17 cellular contexts compared by ENCODE assay signal in the genomic region with DNA sequence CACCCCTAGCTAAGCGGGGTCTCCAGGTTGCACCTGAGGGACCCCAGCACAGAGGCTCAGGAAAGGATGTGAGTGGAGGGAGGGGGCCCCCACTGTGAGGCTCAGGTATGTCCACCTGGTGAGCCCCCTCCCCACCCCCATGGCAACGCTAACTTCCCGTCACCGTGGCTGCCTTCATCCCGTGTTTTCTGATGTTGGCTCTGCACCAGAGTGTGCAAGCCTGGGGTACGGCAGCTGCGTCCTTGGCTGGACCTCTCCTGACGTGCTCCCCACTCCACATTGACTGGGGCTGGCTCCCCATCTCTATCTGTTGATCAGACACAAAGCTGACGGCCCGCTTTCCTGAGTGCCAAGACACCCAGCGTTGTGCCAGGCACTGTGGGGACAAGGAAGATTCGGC.
DNase-seq lines count a peak whose midpoint lies in the region; ATAC-seq and TF ChIP-seq lines count a peak whose summit lies in the region.
"Had no signal": no experiment of that assay in that cellular context is flagged by ENCODE, and none has a peak within 500 bp of the region (broad histone marks: within the 10 kb centered on the region; RNA-seq: fewer than 3 reads in every experiment).

No MANE protein-coding gene starts in this region.

- peaks cover 0 to 9% (median 5%) of the 10 kb centered on the region in 6 donors for H3K4me1 ChIP-seq in spleen
- H3K4me1 ChIP-seq: A549; BLaER1 treated with 17β-estradiol and CSF1 and Interleukin-3, amounts not matched to agents 10 nM and 100 nM; Caco-2 had no signal

- no peak for TF ChIP-seq CTCF in spleen (IDR thresholded peaks at IDR 0.05 in 8 of 11, conservative IDR thresholded peaks at IDR 0.05 in 3 of 11)

- H3K9me3 ChIP-seq in spleen, result no peaks in the 10 kb centered on the region
- H3K9me3 ChIP-seq: A549; BLaER1 treated with 17β-estradiol and CSF1 and Interleukin-3, amounts not matched to agents 10 nM and 100 nM; Caco-2 had no signal

- no peak for TF ChIP-seq POLR2A in spleen (IDR thresholded peaks at IDR 0.05)

- no peak for ATAC-seq in GM21528 (IDR thresholded peaks at IDR 0.05; ENCODE audit: low FRiP score, unreplicated experiment)
- ATAC-seq: A549; CD8-positive, alpha-beta T cell had no signal

- H3K4me3 ChIP-seq in spleen, result no peak overlapping the region
- H3K4me3 ChIP-seq: A549; BLaER1 treated with 17β-estradiol and CSF1 and Interleukin-3, amounts not matched to agents 10 nM and 100 nM had no signal

- DNase-seq in activated CD8-positive, alpha-beta memory T cell treated with anti-CD3 and anti-CD28 coated beads for 24 hours, result peak; percentile 35
- DNase-seq in activated CD8-positive, alpha-beta memory T cell treated with anti-CD3 and anti-CD28 coated beads, Interleukin-2, amount 50 U/mL, for 4 hours, result no peak
- peak; percentile 31 for DNase-seq in activated effector memory CD4-positive, alpha-beta T cell treated with anti-CD3 and anti-CD28 coated beads, Interleukin-2, amount 50 U/mL, for 16 hours
- DNase-seq in activated effector memory CD4-positive, alpha-beta T cell treated with Interleukin-2 at 50 U/mL for 16 hours, result no peak
- peak; percentile 52 for DNase-seq in spleen
- DNase-seq: AML-193; Caco-2; Calu3; CD4-positive, alpha-beta T cell; DMS79 treated with DMSO at 0.1 percent for 48 hours; GF-D8 had no signal

- intact Hi-C loops in spleen (cut with DNase I; ENCODE audit: low total_unique reads), result no loop called here

- H3K27ac ChIP-seq in spleen, result no peak overlapping the region
- H3K27ac ChIP-seq: 22Rv1; A549; BLaER1 treated with 17β-estradiol and CSF1 and Interleukin-3, amounts not matched to agents 10 nM and 100 nM; C4-2B had no signal

- H3K36me3 ChIP-seq in spleen, result no peaks in the 10 kb centered on the region
- H3K36me3 ChIP-seq: BLaER1 treated with 17β-estradiol and CSF1 and Interleukin-3, amounts not matched to agents 10 nM and 100 nM had no signal

- WGBS in spleen, 5 donors, result 85 to 90% (median 87%) methylated on average over 9 to 12 of the region's 12 CpGs

- peaks cover 0 to 28% (median 0%) of the 10 kb centered on the region in 7 donors for H3K27me3 ChIP-seq in spleen (replicated peaks in 1 of 7)
- H3K27me3 ChIP-seq: BLaER1 treated with 17β-estradiol and CSF1 and Interleukin-3, amounts not matched to agents 10 nM and 100 nM had no signal

Comparison
In these comparisons a context has a peak if more than half of its experiments do, and no peak if none do; other contexts are left out.
1. DNase-seq: peak in activated CD8-positive, alpha-beta memory T cell treated with anti-CD3 and anti-CD28 coated beads for 24 hours (single experiment), activated effector memory CD4-positive, alpha-beta T cell treated with anti-CD3 and anti-CD28 coated beads, Interleukin-2, amount 50 U/mL, for 16 hours (single experiment) and spleen (single experiment); none in activated CD8-positive, alpha-beta memory T cell treated with anti-CD3 and anti-CD28 coated beads, Interleukin-2, amount 50 U/mL, for 4 hours (single experiment) and activated effector memory CD4-positive, alpha-beta T cell treated with Interleukin-2 at 50 U/mL for 16 hours (single experiment).